Comparison of ENCODE assay signal across 7 cellular contexts in the genomic region with DNA sequence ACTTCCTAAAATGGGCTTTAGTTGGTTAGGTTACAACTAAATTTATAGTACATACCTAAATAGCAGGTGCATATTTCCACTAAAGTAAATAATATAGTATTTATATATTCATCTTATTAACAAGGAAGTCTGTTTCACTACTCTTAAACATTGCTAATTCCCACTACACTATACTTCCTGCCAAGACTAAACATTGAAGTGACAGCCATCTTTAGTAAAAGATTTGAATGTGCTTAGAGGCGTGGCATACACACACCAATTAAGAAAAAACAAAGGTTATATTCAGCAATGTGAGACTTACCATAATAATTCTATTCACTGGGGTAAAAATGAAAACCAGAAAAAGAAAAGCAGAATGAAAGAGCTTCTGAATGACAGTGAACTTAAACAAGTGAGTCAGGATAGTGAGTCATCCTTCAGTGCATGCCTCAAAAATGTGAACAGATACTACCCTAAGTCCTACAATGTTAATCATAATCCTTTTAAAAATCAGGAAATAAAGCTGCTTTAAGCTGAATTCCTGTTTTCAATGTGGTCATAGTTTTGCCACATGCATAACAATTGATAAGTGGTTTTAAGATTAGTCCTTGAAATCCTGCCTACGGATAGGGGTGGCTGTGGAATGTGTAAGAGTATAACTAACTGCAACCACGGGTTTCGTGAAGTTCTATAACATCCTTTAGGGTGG. TPM values are rescaled to one million over a fixed set of nuclear protein-coding genes. Genes with fewer than 3 reads are reported as not detected.
DNase-seq lines count a peak whose midpoint lies in the region; ATAC-seq and TF ChIP-seq lines count a peak whose summit lies in the region.

No MANE protein-coding gene starts in this region.

- intact Hi-C loops in OCI-LY7 (cut with micrococcal nuclease; ENCODE audit: unreplicated experiment) (no loop called here), spleen (cut with DNase I; ENCODE audit: low total_unique reads) (no loop called here), testis (cut with DNase I; ENCODE audit: low total_unique reads) (no loop called here)

- 41 to 53% (median 45%) methylated on average over 4 of the region's 4 CpGs for WGBS in spleen, 5 donors
- WGBS in testis, 2 donors = 73 to 76% methylated on average over 4 of the region's 4 CpGs

- no peaks in the 10 kb centered on the region for H3K9me2 ChIP-seq in OCI-LY7 (ENCODE audit: insufficient read depth, low read length)

- H3K4me2 ChIP-seq in OCI-LY7 (ENCODE audit: low read length) = peak overlapping the region; percentile 82

- H3K4me3 ChIP-seq in OCI-LY7 (ENCODE audit: low read depth, low read length, poor library complexity, severe bottlenecking) = no peak overlapping the region
- no peak overlapping the region for H3K4me3 ChIP-seq in spleen
- no peak overlapping the region for H3K4me3 ChIP-seq in testis

- H4K20me1 ChIP-seq in OCI-LY7 (ENCODE audit: insufficient read depth, low read length) = peaks cover 8% of the 10 kb centered on the region

- POLR2A ChIA-PET in OCI-LY7 (lab: Charles Lee) = interaction anchor here (0.5 to 1.4 kb wide), 10 partner anchors 9 to 155 kb away, joined by 3 to 4 read pairs (median 3); no protein-coding TSS in a partner anchor

- ATAC-seq in esophagus mucosa (peak; percentile 96), HG03565 (IDR thresholded peaks at IDR 0.05; ENCODE audit: unreplicated experiment) (no peak)

- CTCF ChIA-PET in OCI-LY7 (lab: Charles Lee; ENCODE audit: unreplicated experiment) = no interaction called here

- H3K79me2 ChIP-seq in OCI-LY7 (ENCODE audit: insufficient read depth, low read depth, low read length) = peaks cover 98% of the 10 kb centered on the region

- H3K36me3 ChIP-seq in OCI-LY7 (ENCODE audit: insufficient read depth, low read length) (peaks cover 39% of the 10 kb centered on the region), spleen (no peaks in the 10 kb centered on the region), testis (ENCODE audit: low read depth, missing control alignments) (no peaks in the 10 kb centered on the region)

- DNase-seq in H4 (ENCODE audit: low spot score) (peak; percentile 60), OCI-LY7 (ENCODE audit: low spot score) (no peak), spleen (no peak), NCI-H2171 (lab: John Stamatoyannopoulos, UW) (no peak), testis (no peak)

- TF ChIP-seq CTCF in OCI-LY7 (conservative IDR thresholded peaks at IDR 0.05; ENCODE audit: low read length) = no peak
- no peak for TF ChIP-seq CTCF in spleen (IDR thresholded peaks at IDR 0.05 in 8 of 11, conservative IDR thresholded peaks at IDR 0.05 in 3 of 11)
- TF ChIP-seq CTCF in testis (IDR thresholded peaks at IDR 0.05) = no peak

- no TSS peak for BruUV-seq in OCI-LY7 (replicated peaks; lab: Mats Ljungman, UMichigan)

- no peak overlapping the region for H2AFZ ChIP-seq in OCI-LY7 (ENCODE audit: low read length)

- H3K9me3 ChIP-seq in OCI-LY7 (ENCODE audit: low read length) (peaks cover 21% of the 10 kb centered on the region), spleen (no peaks in the 10 kb centered on the region), testis (no peaks in the 10 kb centered on the region)

- no peaks in the 10 kb centered on the region for H3K27me3 ChIP-seq in spleen (replicated peaks in 1 of 7)
- no peaks in the 10 kb centered on the region for H3K27me3 ChIP-seq in testis

- TF ChIP-seq POLR2A in spleen (IDR thresholded peaks at IDR 0.05) = no peak
- no peak for TF ChIP-seq POLR2A in testis (IDR thresholded peaks at IDR 0.05)

- H3K4me1 ChIP-seq in OCI-LY7 (ENCODE audit: insufficient read depth, low read length, poor library complexity, severe bottlenecking) = peaks cover 72% of the 10 kb centered on the region
- H3K4me1 ChIP-seq in spleen = peaks cover 34 to 94% (median 71%) of the 10 kb centered on the region in 6 donors
- H3K4me1 ChIP-seq in testis = no peaks in the 10 kb centered on the region

- peak overlapping the region; percentile 90 for H3K27ac ChIP-seq in OCI-LY7 (ENCODE audit: low read depth, low read length, poor library complexity, severe bottlenecking)
- H3K27ac ChIP-seq in spleen = peak overlapping the region in 7 of 8 donors; percentile 49 to 75 (median 59)
- H3K27ac ChIP-seq in testis = no peak overlapping the region

RNA-seq across cellular contexts. Expression of a gene that starts 59.4 kb away (rescaled TPM):
- total RNA-seq in H4 (2014; rRNA removed; shearing (Covaris generic)) = 5.6 and 9.6 TPM in 2 replicates
- total RNA-seq in OCI-LY7 (2014; rRNA removed; shearing (Covaris generic)) = 33.7 and 41.7 TPM in 2 replicates
- total RNA-seq in OCI-LY7 (2022) (59.7 and 62.0 TPM in 2 replicates), esophagus mucosa (33.3 TPM), spleen (10 to 100 TPM; 35.4 to 51.7 (median 43.8) TPM), testis (10 to 100 TPM; 50.4 to 56.1 TPM)
- polyA plus RNA-seq in spleen (10 to 100 TPM; 11.0 to 13.9 (median 13.6) TPM), testis (ENCODE audit: insufficient read depth, low read depth, low replicate concordance) (64.9 TPM)

Comparison
In these comparisons a context has a peak if more than half of its experiments do, and no peak if none do; other contexts are left out.
1. H3K27ac ChIP-seq: peak in OCI-LY7 (single experiment) and spleen (7 of 8); none in testis (0 of 2).